27 cellular contexts compared by ENCODE assay signal in the genomic region with DNA sequence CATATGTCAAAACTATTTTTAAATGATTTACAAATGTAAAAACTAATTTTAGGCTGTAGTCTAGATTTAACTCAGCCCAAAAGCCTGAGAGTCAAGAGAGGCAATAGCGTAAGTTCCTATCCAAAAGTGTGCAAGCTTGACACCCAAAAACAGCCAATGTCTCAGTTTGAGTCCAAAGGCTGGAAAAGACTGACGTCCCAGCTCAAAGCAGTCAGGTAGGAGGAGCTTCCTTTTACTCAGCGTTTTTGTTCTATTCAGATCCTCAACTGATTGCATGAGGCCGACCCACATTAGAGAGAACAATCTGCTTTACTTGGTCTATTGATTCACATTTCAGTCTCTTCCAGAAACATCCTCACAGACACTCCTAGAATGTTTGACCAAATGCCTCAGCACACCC.
"Had no signal": no experiment of that assay in that cellular context is flagged by ENCODE, and none has a peak within 500 bp of the region (broad histone marks: within the 10 kb centered on the region; RNA-seq: fewer than 3 reads in every experiment).

No MANE protein-coding gene starts in this region.

- H3K4me1 ChIP-seq: esophagus muscularis mucosa, gastrocnemius medialis, heart right ventricle, left ventricle myocardium inferior, parathyroid adenoma, prostate gland, right lobe of liver, spleen, testis, upper lobe of right lung, vagina had no signal

- H3K27ac ChIP-seq: epithelial cell of prostate, esophagus muscularis mucosa, gastrocnemius medialis, heart right ventricle, left ventricle myocardium inferior, parathyroid adenoma, prostate gland, right lobe of liver, spleen, testis, tibial nerve, upper lobe of right lung, vagina had no signal

- DNase-seq: effector memory CD8-positive, alpha-beta T cell; gastrocnemius medialis; heart right ventricle; hypothalamus; islet precursor cell; left ventricle myocardium inferior; mesenchymal stem cell; naive thymus-derived CD4-positive, alpha-beta T cell; nephron progenitor cell; nucleus accumbens; right lobe of liver; spleen; stimulated activated CD4-positive, alpha-beta T cell treated with anti-CD3 and anti-CD28 coated beads, Interleukin-15, amount 100 ng/mL, for 24 hours; stimulated activated CD4-positive, alpha-beta T cell treated with anti-CD3 and anti-CD28 coated beads, Interleukin-1b, Interleukin-23, amount 100 ng/mL, for 48 hours; stimulated activated CD4-positive, alpha-beta T cell treated with anti-CD3 and anti-CD28 coated beads, Interleukin-4, amount 100 ng/mL, for 24 hours; stimulated activated naive CD8-positive, alpha-beta T cell treated with anti-CD3 and anti-CD28 coated beads, Interleukin-15, amount 100 ng/mL, for 72 hours; testis; upper lobe of right lung had no signal

- H3K4me3 ChIP-seq: esophagus muscularis mucosa, gastrocnemius medialis, heart right ventricle, left ventricle myocardium inferior, lung, prostate gland, right lobe of liver, spleen, testis, tibial nerve, upper lobe of right lung, vagina had no signal

- ATAC-seq: effector memory CD8-positive, alpha-beta T cell; gastrocnemius medialis; heart right ventricle; naive thymus-derived CD4-positive, alpha-beta T cell; stimulated activated memory B cell treated with anti-CD40 and anti-IgM and Interleukin-4, amounts not matched to agents 10 μg/mL and 1 μg/mL and 100 μg/mL, for 72 hours; stimulated activated naive CD8-positive, alpha-beta T cell treated with anti-CD3 and anti-CD28 coated beads, Interleukin-15, amount 100 ng/mL, for 72 hours; upper lobe of right lung had no signal

- H3K79me2 ChIP-seq: parathyroid adenoma had no signal

- H3K27me3 ChIP-seq: esophagus muscularis mucosa, gastrocnemius medialis, heart right ventricle, right lobe of liver, spleen, testis, tibial nerve, upper lobe of right lung, vagina had no signal

- FAIRE-seq: colon had no signal

- H3K9ac ChIP-seq: parathyroid adenoma had no signal

- H2AFZ ChIP-seq: parathyroid adenoma had no signal

- H3K9me3 ChIP-seq: esophagus muscularis mucosa, gastrocnemius medialis, left ventricle myocardium inferior, prostate gland, right lobe of liver, spleen, testis, tibial nerve, upper lobe of right lung, vagina had no signal

- H3K36me3 ChIP-seq: esophagus muscularis mucosa, gastrocnemius medialis, heart right ventricle, left ventricle myocardium inferior, prostate gland, right lobe of liver, spleen, tibial nerve, upper lobe of right lung, vagina had no signal
